In genomic region chr5:132225165-132226032, GRCh38 we compare ENCODE assay signal across 8 cellular contexts. TPM values are rescaled to one million over a fixed set of nuclear protein-coding genes. Genes with fewer than 3 reads are reported as not detected.
DNase-seq lines count a peak whose midpoint lies in the region; ATAC-seq, FAIRE-seq and TF ChIP-seq lines count a peak whose summit lies in the region.

No MANE protein-coding gene starts in this region.

- no peak overlapping the region for H2AFZ ChIP-seq in DND-41 (ENCODE audit: low read depth, low read length)

- H3K27ac ChIP-seq in DND-41 (ENCODE audit: low read length): no peak overlapping the region
- H3K27ac ChIP-seq in adrenal gland: peak overlapping the region in 2 of 5 donors; percentile 44 to 53
- peak overlapping the region; percentile 91 to 98 for H3K27ac ChIP-seq in right atrium auricular region
- peak overlapping the region in 1 of 2 donors; percentile 55 for H3K27ac ChIP-seq in small intestine (ENCODE audit: low read depth in 1 of 2, low read length in 1 of 2)

- intact Hi-C loops in adrenal gland (cut with DNase I): no loop called here

- H3K4me2 ChIP-seq in DND-41 (ENCODE audit: insufficient read depth, low read length): no peak overlapping the region

- FAIRE-seq in small intestine (lab: Jason Lieb, UNC): no peak

- 67 to 73% (median 72%) methylated on average over 11 to 13 of the region's 13 CpGs for WGBS in adrenal gland, 4 donors
- 45 to 57% (median 51%) methylated on average over 13 of the region's 13 CpGs for WGBS in small intestine, 3 donors

- ATAC-seq in DND-41 (ENCODE audit: insufficient read depth, low read depth): 0 out of 3 replicates have a peak, but pooled peaks have one; percentile 37
- no peak for ATAC-seq in HG02763 (IDR thresholded peaks at IDR 0.05; ENCODE audit: unreplicated experiment)
- ATAC-seq in GM19328 (IDR thresholded peaks at IDR 0.05; ENCODE audit: unreplicated experiment): no peak

- H3K27me3 ChIP-seq in DND-41 (ENCODE audit: insufficient read depth, low read length, poor library complexity) (peaks cover 11% of the 10 kb centered on the region), adrenal gland (no peaks in the 10 kb centered on the region), right atrium auricular region (no peaks in the 10 kb centered on the region), small intestine (ENCODE audit: control insufficient read depth in 2 of 2, insufficient read depth in 2 of 2, low read length in 2 of 2) (no peaks in the 10 kb centered on the region)

- no peak overlapping the region for H3K9ac ChIP-seq in DND-41 (ENCODE audit: low read depth, low read length)

- TF ChIP-seq CTCF in DND-41 (IDR thresholded peaks at IDR 0.05; ENCODE audit: borderline replicate concordance, extremely low read depth, low read length, poor library complexity, severe bottlenecking) (no peak), adrenal gland (IDR thresholded peaks at IDR 0.05) (no peak), right atrium auricular region (IDR thresholded peaks at IDR 0.05) (no peak)

- no peaks in the 10 kb centered on the region for H3K36me3 ChIP-seq in DND-41 (ENCODE audit: insufficient read depth, low read length)
- no peaks in the 10 kb centered on the region for H3K36me3 ChIP-seq in adrenal gland (replicated peaks in 1 of 2)
- H3K36me3 ChIP-seq in right atrium auricular region: no peaks in the 10 kb centered on the region
- H3K36me3 ChIP-seq in small intestine (ENCODE audit: control insufficient read depth in 2 of 2, insufficient read depth in 2 of 2, low read length in 2 of 2): no peaks in the 10 kb centered on the region

- DNase-seq in DND-41: peak; percentile 24
- peak; percentile 75 to 82 for DNase-seq in NCI-H446 (lab: John Stamatoyannopoulos, UW)
- peak; percentile 27 to 79 (median 47) for DNase-seq in adrenal gland
- DNase-seq in right atrium auricular region (ENCODE audit: low spot score): peak; percentile 79
- peak; percentile 77 for DNase-seq in small intestine
- no peak for DNase-seq in GM19240 (ENCODE audit: insufficient read length, low spot score)

- no peaks in the 10 kb centered on the region for H4K20me1 ChIP-seq in DND-41 (ENCODE audit: insufficient read depth, low read length)

- TF ChIP-seq POLR2A in adrenal gland (IDR thresholded peaks at IDR 0.05): no peak

- no peaks in the 10 kb centered on the region for H3K4me1 ChIP-seq in DND-41 (ENCODE audit: insufficient read depth, low read length)
- peaks cover 0 to 27% of the 10 kb centered on the region in 2 donors for H3K4me1 ChIP-seq in adrenal gland (replicated peaks in 1 of 2)
- H3K4me1 ChIP-seq in right atrium auricular region: peaks cover 0 to 77% of the 10 kb centered on the region in 2 donors
- H3K4me1 ChIP-seq in small intestine (ENCODE audit: control insufficient read depth in 2 of 2, insufficient read depth in 1 of 2, low read depth in 1 of 2, low read length in 1 of 2): peaks cover 0 to 2% of the 10 kb centered on the region in 2 donors

- H3K9me3 ChIP-seq in DND-41 (ENCODE audit: insufficient read depth, low read length, severe bottlenecking): no peaks in the 10 kb centered on the region
- H3K9me3 ChIP-seq in adrenal gland (replicated peaks in 1 of 3): no peaks in the 10 kb centered on the region
- no peaks in the 10 kb centered on the region for H3K9me3 ChIP-seq in right atrium auricular region
- H3K9me3 ChIP-seq in small intestine (ENCODE audit: control insufficient read depth, low read depth): no peaks in the 10 kb centered on the region

- no peaks in the 10 kb centered on the region for H3K79me2 ChIP-seq in DND-41 (ENCODE audit: insufficient read depth, low read length)

- H3K4me3 ChIP-seq in DND-41 (ENCODE audit: low read depth in 1 of 2, low read length in 2 of 2) (no peak overlapping the region), adrenal gland (no peak overlapping the region), right atrium auricular region (peak overlapping the region in 1 of 2 donors; percentile 77), small intestine (ENCODE audit: low read depth in 1 of 2, low read length in 2 of 2) (no peak overlapping the region)

RNA-seq across cellular contexts. Expression of gene P4HA2, which starts 2.3 kb away (rescaled TPM):
- total RNA-seq in adrenal gland (10 to 100 TPM in 7 of 8 donors, 1 to 10 TPM in 1; 9.9 to 34.0 (median 16.8) TPM), right atrium auricular region (10 to 100 TPM; 60.5 to 65.4 TPM)
- polyA plus RNA-seq in adrenal gland (10 to 100 TPM; 10.3 to 12.6 (median 11.6) TPM), small intestine (10 to 100 TPM; 15.7 to 24.8 (median 19.1) TPM)

RNA-seq across cellular contexts. Expression of gene PDLIM4, which starts 32.1 kb away (rescaled TPM):
- total RNA-seq in adrenal gland: 10 to 100 TPM in 1 of 8 donors, 1 to 10 TPM in 6, under 1 TPM in 1; 0.87 to 11.7 (median 4.3) TPM
- polyA plus RNA-seq in adrenal gland: 10 to 100 TPM in 2 of 3 donors, 1 to 10 TPM in 1; 2.8 to 20.2 (median 14.3) TPM
- total RNA-seq in right atrium auricular region: 10 to 100 TPM; 13.4 to 96.7 TPM
- polyA plus RNA-seq in small intestine: 10 to 100 TPM in 1 of 3 donors, 1 to 10 TPM in 2; 2.5 to 14.2 (median 5.9) TPM
